ENCODE assay signal across 10 cellular contexts in the genomic region with DNA sequence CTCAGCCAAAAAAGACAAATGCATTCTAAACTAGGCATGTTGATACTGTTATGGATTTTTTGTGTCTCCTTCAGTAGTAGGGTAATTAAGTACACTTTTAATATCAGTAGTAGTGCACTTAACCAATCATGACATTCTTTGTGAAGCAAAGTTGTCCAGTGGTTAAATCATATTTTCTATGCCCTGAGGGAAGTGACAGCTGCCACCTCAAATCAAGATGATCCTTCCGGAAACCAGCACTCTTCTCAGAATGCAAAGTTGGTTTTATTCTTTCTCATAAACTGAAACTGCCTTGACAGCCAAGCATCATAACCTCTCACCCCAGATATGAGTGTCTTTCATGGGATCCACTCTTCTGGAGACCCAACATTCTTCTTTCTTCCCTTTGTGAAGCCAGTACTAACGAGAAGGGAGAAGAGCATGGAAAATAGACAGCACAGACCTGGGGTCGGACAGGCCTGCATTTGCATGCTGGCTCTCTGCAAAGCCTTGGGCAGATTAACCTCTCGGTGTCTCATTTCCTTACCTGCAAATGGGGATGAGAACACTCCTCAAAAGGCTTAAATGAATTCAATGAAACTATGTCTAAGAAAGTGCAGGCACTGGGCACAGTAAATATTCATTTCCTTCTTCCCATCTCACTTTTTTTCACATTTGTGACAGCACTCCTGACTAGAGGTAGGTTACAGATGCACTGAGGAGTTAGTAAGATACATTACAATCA. TPM values are rescaled to one million over a fixed set of nuclear protein-coding genes. Genes with fewer than 3 reads are reported as not detected.
DNase-seq lines count a peak whose midpoint lies in the region; ATAC-seq and TF ChIP-seq lines count a peak whose summit lies in the region.
"Had no signal": no experiment of that assay in that cellular context is flagged by ENCODE, and none has a peak within 500 bp of the region (broad histone marks: within the 10 kb centered on the region; RNA-seq: fewer than 3 reads in every experiment).

No MANE protein-coding gene starts in this region.

- DNase-seq in MCF 10A (ENCODE audit: unreplicated experiment) (no peak), breast epithelium (ENCODE audit: low spot score in 2 of 2) (no peak), WTC11 (ENCODE audit: low spot score) (no peak), nephron progenitor cell (no peak), NCI-H510A (lab: John Stamatoyannopoulos, UW) (no peak), NCI-H2081 (lab: John Stamatoyannopoulos, UW) (no peak)
- DNase-seq in stimulated activated naive CD8-positive, alpha-beta T cell treated with anti-CD3 and anti-CD28 coated beads, Interleukin-15, Interleukin-2, amounts not matched to agents 100 U/mL and 50 U/mL, for 24 hours, result no peak
- DNase-seq: NCI-H748 treated with DMSO at 0.1 percent for 48 hours, psoas muscle had no signal

- no peaks in the 10 kb centered on the region for H3K27me3 ChIP-seq in breast epithelium

- H3K4me1 Mint-ChIP-seq in MCF 10A (ENCODE audit: insufficient read depth, unreplicated experiment) (peaks cover 31% of the 10 kb centered on the region), WTC11 (peaks cover 34% of the 10 kb centered on the region), nephron progenitor cell (peaks cover 18% of the 10 kb centered on the region)

- no TSS peak for BruUV-seq in MCF 10A (replicated peaks; lab: Mats Ljungman, UMichigan)

- ATAC-seq in HG02973 (IDR thresholded peaks at IDR 0.05; ENCODE audit: unreplicated experiment) (peak; percentile 70), WTC11 (peak; percentile 52; the same call in 1 of the 2 replicates)
- peak; percentile 82 for ATAC-seq in stimulated activated naive CD8-positive, alpha-beta T cell treated with anti-CD3 and anti-CD28 coated beads, Interleukin-15, Interleukin-2, amounts not matched to agents 100 U/mL and 50 U/mL, for 24 hours

- peaks cover 22% of the 10 kb centered on the region for H3K36me3 Mint-ChIP-seq in MCF 10A (ENCODE audit: insufficient read depth, unreplicated experiment)
- H3K36me3 Mint-ChIP-seq in WTC11, result peaks cover 11% of the 10 kb centered on the region
- peaks cover 24% of the 10 kb centered on the region for H3K36me3 Mint-ChIP-seq in nephron progenitor cell (ENCODE audit: low read depth)

- no peaks in the 10 kb centered on the region for H3K36me3 ChIP-seq in breast epithelium

- H3K27me3 Mint-ChIP-seq in MCF 10A (ENCODE audit: insufficient read depth, unreplicated experiment) (no peaks in the 10 kb centered on the region), WTC11 (ENCODE audit: low read depth) (no peaks in the 10 kb centered on the region), nephron progenitor cell (ENCODE audit: low read depth, poor library complexity) (no peaks in the 10 kb centered on the region)

- intact Hi-C loops in MCF 10A (cut with micrococcal nuclease) (loop anchor here (5.0 kb wide), 2 partner anchors 194 to 294 kb away; no protein-coding TSS in a partner anchor), breast epithelium (cut with DNase I; ENCODE audit: low total_unique reads) (no loop called here)

- no peak overlapping the region for H3K27ac ChIP-seq in breast epithelium
- H3K27ac ChIP-seq: psoas muscle had no signal

- POLR2A ChIA-PET in MCF 10A (lab: Yijun Ruan, JAX), result interaction anchor here (0.6 to 3.4 kb wide), 11 partner anchors 9 to 402 kb away, joined by 3 to 42 read pairs (median 4); a partner anchor contains a TSS
- POLR2A ChIA-PET in WTC11 (lab: Charles Lee), result no interaction called here

- CTCF ChIA-PET in MCF 10A (lab: Yijun Ruan, JAX), result interaction anchor here (0.5 to 2.9 kb wide), 17 partner anchors 9 to 358 kb away, joined by 3 to 26 read pairs (median 4); no protein-coding TSS in a partner anchor
- CTCF ChIA-PET in WTC11 (lab: Charles Lee), result interaction anchor here (0.7 to 2.7 kb wide), 6 partner anchors 8 to 298 kb away, joined by 3 to 17 read pairs (median 5); no protein-coding TSS in a partner anchor

- TF ChIP-seq CTCF in MCF 10A (IDR thresholded peaks at IDR 0.05; ENCODE audit: unreplicated experiment) (no peak), breast epithelium (IDR thresholded peaks at IDR 0.05) (no peak), WTC11 (IDR thresholded peaks at IDR 0.05) (no peak), nephron progenitor cell (IDR thresholded peaks at IDR 0.05) (no peak)

- H3K9me3 Mint-ChIP-seq in MCF 10A (ENCODE audit: unreplicated experiment) (no peaks in the 10 kb centered on the region), WTC11 (peaks cover under 1% of the 10 kb centered on the region; the same call in 1 of the 2 replicates), nephron progenitor cell (no peaks in the 10 kb centered on the region)

- no peaks in the 10 kb centered on the region for H3K9me3 ChIP-seq in breast epithelium
- H3K9me3 ChIP-seq: psoas muscle had no signal

- H3K4me3 Mint-ChIP-seq in MCF 10A (ENCODE audit: unreplicated experiment), result no peak overlapping the region
- H3K4me3 Mint-ChIP-seq in WTC11, result no peak overlapping the region
- no peak overlapping the region for H3K4me3 Mint-ChIP-seq in nephron progenitor cell

- no peak overlapping the region for H3K4me3 ChIP-seq in breast epithelium
- H3K4me3 ChIP-seq: psoas muscle had no signal

- H3K4me1 ChIP-seq in breast epithelium, result no peaks in the 10 kb centered on the region

- H3K27ac Mint-ChIP-seq in MCF 10A (ENCODE audit: low read depth, unreplicated experiment), result peak overlapping the region; percentile 51
- H3K27ac Mint-ChIP-seq in WTC11, result peak overlapping the region; percentile 54; the same call in 1 of the 2 replicates
- H3K27ac Mint-ChIP-seq in nephron progenitor cell, result no peak overlapping the region

- TF ChIP-seq POLR2A in breast epithelium (IDR thresholded peaks at IDR 0.05), result no peak

TF ChIP-seq in WTC11, 78 proteins besides CTCF, POLR2A, EP300 and RAD21:
- no peak for TF ChIP-seq TEAD1 (CRISPR knock-in tag; IDR thresholded peaks at IDR 0.05)
- no peak for TF ChIP-seq GTF2I (CRISPR knock-in tag; conservative IDR thresholded peaks at IDR 0.05)
- TF ChIP-seq GRHL2 (CRISPR knock-in tag; IDR thresholded peaks at IDR 0.05; ENCODE audit: insufficient replicate concordance, severe bottlenecking), result no peak
- no peak for TF ChIP-seq NR3C1 (CRISPR knock-in tag; conservative IDR thresholded peaks at IDR 0.05; ENCODE audit: low read depth)

RNA-seq across cellular contexts. Expression of a gene that starts 13.2 kb away (rescaled TPM):
- 52.7 and 60.7 TPM in 2 replicates for total RNA-seq in MCF 10A (2022)
- 10 to 100 TPM; 23.2 to 49.8 (median 46.5) TPM for total RNA-seq in breast epithelium
- 36.6 to 41.7 TPM (median 37.2 TPM) in 3 replicates for total RNA-seq in WTC11 (2021)

RNA-seq across cellular contexts. Expression of a gene that starts 13.3 kb away (rescaled TPM):
- 4.4 and 5.0 TPM in 2 replicates for total RNA-seq in MCF 10A (2022)
- total RNA-seq in breast epithelium, result 10 to 100 TPM in 1 of 3 donors, 1 to 10 TPM in 1, under 1 TPM in 1; 0.64 to 11.9 (median 6.6) TPM
- 1.9 to 2.0 TPM (median 1.9 TPM) in 3 replicates for total RNA-seq in WTC11 (2021)
